Comparison of ENCODE assay signal across 19 cellular contexts in genomic region chr6:24621626-24622360, GRCh38. TPM values are rescaled to one million over a fixed set of nuclear protein-coding genes. Genes with fewer than 3 reads are reported as not detected.
DNase-seq lines count a peak whose midpoint lies in the region; ATAC-seq, FAIRE-seq and TF ChIP-seq lines count a peak whose summit lies in the region.
"Had no signal": no experiment of that assay in that cellular context is flagged by ENCODE, and none has a peak within 500 bp of the region (broad histone marks: within the 10 kb centered on the region; RNA-seq: fewer than 3 reads in every experiment).

No MANE protein-coding gene starts in this region.

- H3K36me3 ChIP-seq in HepG2 (replicated peaks in 1 of 2; ENCODE audit: control insufficient read depth in 1 of 2, insufficient read depth in 2 of 2, low read length in 2 of 2) (no peaks in the 10 kb centered on the region), right lobe of liver (no peaks in the 10 kb centered on the region)
- H3K36me3 ChIP-seq: HAP-1 had no signal

- TF ChIP-seq EP300 in HepG2 (IDR thresholded peaks at IDR 0.05; ENCODE audit: low read depth in 2 of 2, low read length in 2 of 2) (no peak), HepG2 (CRISPR knock-in tag; IDR thresholded peaks at IDR 0.05; ENCODE audit: borderline replicate concordance) (no peak)

- H3K27ac ChIP-seq in HepG2 (ENCODE audit: extremely low read length, insufficient read depth, low read length), result no peak overlapping the region
- H3K27ac ChIP-seq in right lobe of liver, result no peak overlapping the region
- H3K27ac ChIP-seq: 22Rv1, A549, C4-2B had no signal

- intact Hi-C loops in HepG2 (cut with micrococcal nuclease; ENCODE audit: unreplicated experiment) (no loop called here), right lobe of liver (cut with DNase I) (no loop called here)

- peak; percentile 76 for ATAC-seq in HepG2
- ATAC-seq in right lobe of liver, result no peak
- no peak for ATAC-seq in GM18517 (IDR thresholded peaks at IDR 0.05; ENCODE audit: unreplicated experiment)
- ATAC-seq: A549 had no signal

- no peak overlapping the region for H2AFZ ChIP-seq in HepG2 (ENCODE audit: low read length)

- H4K20me1 ChIP-seq in HepG2 (ENCODE audit: insufficient read depth, low read length), result no peaks in the 10 kb centered on the region

- H3K4me1 ChIP-seq in HepG2 (ENCODE audit: insufficient read depth, low read length) (no peaks in the 10 kb centered on the region), right lobe of liver (no peaks in the 10 kb centered on the region)
- H3K4me1 ChIP-seq: A549, Caco-2, HAP-1 had no signal

- TF ChIP-seq CTCF in HepG2 (CRISPR knock-in tag; IDR thresholded peaks at IDR 0.05), result no peak
- TF ChIP-seq CTCF in right lobe of liver (IDR thresholded peaks at IDR 0.05), result no peak

- no peak for TF ChIP-seq POLR2A in HepG2 (IDR thresholded peaks at IDR 0.05; ENCODE audit: insufficient read depth in 1 of 2, low read depth in 2 of 2, low read length in 2 of 2)
- TF ChIP-seq POLR2A in right lobe of liver (IDR thresholded peaks at IDR 0.05), result no peak

- CTCF ChIA-PET in HepG2 (lab: Yijun Ruan, JAX; ENCODE audit: low intra/inter-chr PET ratio, low total read pairs), result no interaction called here

- no peaks in the 10 kb centered on the region for H3K79me2 ChIP-seq in HepG2 (ENCODE audit: insufficient read depth, low read length)

- peaks cover 0 to 5% of the 10 kb centered on the region in 2 experiments; a peak in 1 of 5 replicates for H3K27me3 ChIP-seq in HepG2 (ENCODE audit: control insufficient read depth in 1 of 2, insufficient read depth in 2 of 2, low read length in 2 of 2)
- no peaks in the 10 kb centered on the region for H3K27me3 ChIP-seq in right lobe of liver

- H3K9me3 ChIP-seq in HepG2 (ENCODE audit: low read length) (no peaks in the 10 kb centered on the region), right lobe of liver (no peaks in the 10 kb centered on the region)
- H3K9me3 ChIP-seq: A549, Caco-2, HAP-1 had no signal

- no peak for TF ChIP-seq RAD21 in HepG2 (CRISPR knock-in tag; IDR thresholded peaks at IDR 0.05)

- no peak for DNase-seq in HepG2 (ENCODE audit: low spot score)
- DNase-seq in right lobe of liver, result no peak
- peak; percentile 57 for DNase-seq in cerebellum (ENCODE audit: low spot score)
- DNase-seq in left kidney (ENCODE audit: low read depth, low spot score), result peak; percentile 91
- no peak for DNase-seq in SK-N-DZ (ENCODE audit: low spot score)
- DNase-seq in DMS53 treated with DMSO at 0.1 percent for 48 hours (lab: John Stamatoyannopoulos, UW; ENCODE audit: unreplicated experiment), result no peak
- DNase-seq: AML-193; Caco-2; CD4-positive, alpha-beta T cell; DMS79; GF-D8; GOT3 had no signal

- H3K4me2 ChIP-seq in HepG2 (ENCODE audit: low read depth, low read length), result no peak overlapping the region
- H3K4me2 ChIP-seq: A549 had no signal

- FAIRE-seq in HepG2 (lab: Jason Lieb, UNC), result no peak
- FAIRE-seq: A549, D721Med, GM19239 had no signal

- WGBS in HepG2 (ENCODE audit: low lambda C conversion rate), result 35% methylated on average over 5 of the region's 7 CpGs
- 70% methylated on average over 6 of the region's 7 CpGs for WGBS in right lobe of liver (ENCODE audit: insufficient coverage, low coverage, low lambda C conversion rate, missing lambda C conversion rate)

- H3K4me3 ChIP-seq in HepG2 (replicated peaks in 1 of 3; ENCODE audit: insufficient read depth in 1 of 3, low read depth in 2 of 3, low read length in 3 of 3) (no peak overlapping the region), right lobe of liver (no peak overlapping the region)
- H3K4me3 ChIP-seq: A549, HAP-1 had no signal

- H3K9ac ChIP-seq in HepG2 (ENCODE audit: insufficient read depth, low read depth, low read length), result no peak overlapping the region

- in situ Hi-C loops in HepG2 (cut with HindIII; ENCODE audit: extremely low pct_ligation_motif_present, low pct_unique_long_range_greater_than_20kb), result no loop called here

- BruUV-seq in HepG2 (replicated peaks; lab: Mats Ljungman, UMichigan), result no TSS peak

- POLR2A ChIA-PET in HepG2 (lab: Yijun Ruan, JAX), result no interaction called here

RNA-seq across cellular contexts. Expression of gene KIAA0319, which starts 24.2 kb away (rescaled TPM):
- not detected in 2 replicates for total RNA-seq in HepG2 (2016; rRNA removed; fragmentation: Illumina TruSeq; extraction: Trizol)
- not detected in 2 replicates for total RNA-seq in HepG2 (2016; cell fraction: cytosol; rRNA removed; fragmentation: Illumina TruSeq; extraction: Trizol; ENCODE audit: low read depth)
- 0.02 TPM in 1 of 2 replicates, not detected in the other for total RNA-seq in HepG2 (2016; cell fraction: insoluble cytoplasmic fraction; rRNA removed; fragmentation: Illumina TruSeq; extraction: Trizol)
- total RNA-seq in HepG2 (2016; cell fraction: membrane; rRNA removed; fragmentation: Illumina TruSeq; extraction: Trizol), result 0.03 TPM in 1 of 2 replicates, not detected in the other
- total RNA-seq in HepG2 (2016; cell fraction: nucleus; rRNA removed; fragmentation: Illumina TruSeq; extraction: Trizol), result not detected in 2 replicates
- 0.01 TPM in 1 of 2 replicates, not detected in the other for polyA plus RNA-seq in HepG2 (2011; rRNA removed)
- polyA plus RNA-seq in HepG2 (2011; cell fraction: cytosol; rRNA removed), result 0.01 TPM in 2 replicates
- 0.03 TPM in 2 replicates for polyA plus RNA-seq in HepG2 (2011; cell fraction: nucleus; rRNA removed)
- 0.04 TPM in 1 of 2 replicates, not detected in the other for polyA plus RNA-seq in HepG2 (2012)
- not detected in 2 replicates for polyA plus RNA-seq in HepG2 (2016; cell fraction: cytosol; fragmentation: Illumina TruSeq; extraction: Trizol; ENCODE audit: low read depth)
- polyA plus RNA-seq in HepG2 (2016; cell fraction: insoluble cytoplasmic fraction; fragmentation: Illumina TruSeq; extraction: Trizol; ENCODE audit: low read depth), result not detected in 2 replicates
- polyA plus RNA-seq in HepG2 (2016; cell fraction: membrane; fragmentation: Illumina TruSeq; extraction: Trizol; ENCODE audit: low read depth), result not detected in 2 replicates
- polyA plus RNA-seq in HepG2 (2016; cell fraction: nucleus; fragmentation: Illumina TruSeq; extraction: Trizol; ENCODE audit: insufficient read depth, low read depth), result not detected in 2 replicates
- polyA minus RNA-seq in HepG2 (2011; rRNA and poly(A)+ RNA removed; ENCODE audit: low replicate concordance), result 0.12 and 7.9 TPM in 2 replicates
- polyA minus RNA-seq in HepG2 (2011; cell fraction: cytosol; rRNA and poly(A)+ RNA removed), result not detected in 2 replicates
- 0.13 TPM in 1 of 2 replicates, not detected in the other for polyA minus RNA-seq in HepG2 (2011; cell fraction: nucleus; rRNA and poly(A)+ RNA removed)
- total RNA-seq in right lobe of liver, result under 1 TPM in 1 of 6 experiments, not detected in 5; 0.02 TPM
- 13.0 TPM for total RNA-seq in cerebellum
- polyA plus RNA-seq in SK-N-DZ (2014; cell fraction: cytosol; rRNA removed), result 0.13 and 0.36 TPM in 2 replicates
- polyA plus RNA-seq in SK-N-DZ (2014; cell fraction: nucleus; rRNA removed), result 0.07 and 0.21 TPM in 2 replicates
- total RNA-seq: CD4-positive, alpha-beta T cell had no signal

RNA-seq across cellular contexts. Expression of gene TDP2, which starts 44.9 kb away (rescaled TPM):
- total RNA-seq in HepG2 (2016; rRNA removed; fragmentation: Illumina TruSeq; extraction: Trizol) (42.6 and 73.1 TPM in 2 replicates), right lobe of liver (10 to 100 TPM; 20.4 to 33.2 (median 24.0) TPM), cerebellum (22.1 TPM)
- total RNA-seq in HepG2 (2016; cell fraction: cytosol; rRNA removed; fragmentation: Illumina TruSeq; extraction: Trizol; ENCODE audit: low read depth), result 10.2 and 10.8 TPM in 2 replicates
- total RNA-seq in HepG2 (2016; cell fraction: insoluble cytoplasmic fraction; rRNA removed; fragmentation: Illumina TruSeq; extraction: Trizol), result 42.3 and 70.9 TPM in 2 replicates
- total RNA-seq in HepG2 (2016; cell fraction: membrane; rRNA removed; fragmentation: Illumina TruSeq; extraction: Trizol), result 31.3 and 32.0 TPM in 2 replicates
- total RNA-seq in HepG2 (2016; cell fraction: nucleus; rRNA removed; fragmentation: Illumina TruSeq; extraction: Trizol), result 42.3 and 44.0 TPM in 2 replicates
- 28.5 and 30.5 TPM in 2 replicates for polyA plus RNA-seq in HepG2 (2011; rRNA removed)
- 15.3 and 20.6 TPM in 2 replicates for polyA plus RNA-seq in HepG2 (2011; cell fraction: cytosol; rRNA removed)
- polyA plus RNA-seq in HepG2 (2011; cell fraction: nucleus; rRNA removed), result 22.8 and 29.8 TPM in 2 replicates
- polyA plus RNA-seq in HepG2 (2012), result 41.8 and 51.0 TPM in 2 replicates
- polyA plus RNA-seq in HepG2 (2016; cell fraction: cytosol; fragmentation: Illumina TruSeq; extraction: Trizol; ENCODE audit: low read depth), result 10.0 and 11.4 TPM in 2 replicates
- polyA plus RNA-seq in HepG2 (2016; cell fraction: insoluble cytoplasmic fraction; fragmentation: Illumina TruSeq; extraction: Trizol; ENCODE audit: low read depth), result 109 and 114 TPM in 2 replicates
- polyA plus RNA-seq in HepG2 (2016; cell fraction: membrane; fragmentation: Illumina TruSeq; extraction: Trizol; ENCODE audit: low read depth), result 29.1 and 29.5 TPM in 2 replicates
- 64.6 and 67.4 TPM in 2 replicates for polyA plus RNA-seq in HepG2 (2016; cell fraction: nucleus; fragmentation: Illumina TruSeq; extraction: Trizol; ENCODE audit: insufficient read depth, low read depth)
- 12.8 and 18.3 TPM in 2 replicates for polyA minus RNA-seq in HepG2 (2011; rRNA and poly(A)+ RNA removed; ENCODE audit: low replicate concordance)
- 12.9 and 13.3 TPM in 2 replicates for polyA minus RNA-seq in HepG2 (2011; cell fraction: cytosol; rRNA and poly(A)+ RNA removed)
- polyA minus RNA-seq in HepG2 (2011; cell fraction: nucleus; rRNA and poly(A)+ RNA removed), result 50.3 and 64.9 TPM in 2 replicates
- polyA plus RNA-seq in SK-N-DZ (2014; cell fraction: cytosol; rRNA removed), result 9.7 and 14.9 TPM in 2 replicates
- 17.3 and 25.1 TPM in 2 replicates for polyA plus RNA-seq in SK-N-DZ (2014; cell fraction: nucleus; rRNA removed)

RNA-seq across cellular contexts. Expression of gene ACOT13, which starts 45.1 kb away (rescaled TPM):
- 31.5 and 50.9 TPM in 2 replicates for total RNA-seq in HepG2 (2016; rRNA removed; fragmentation: Illumina TruSeq; extraction: Trizol)
- 6.6 and 8.6 TPM in 2 replicates for total RNA-seq in HepG2 (2016; cell fraction: cytosol; rRNA removed; fragmentation: Illumina TruSeq; extraction: Trizol; ENCODE audit: low read depth)
- total RNA-seq in HepG2 (2016; cell fraction: insoluble cytoplasmic fraction; rRNA removed; fragmentation: Illumina TruSeq; extraction: Trizol), result 33.5 and 52.4 TPM in 2 replicates
- total RNA-seq in HepG2 (2016; cell fraction: membrane; rRNA removed; fragmentation: Illumina TruSeq; extraction: Trizol), result 15.3 and 16.7 TPM in 2 replicates
- 8.2 and 8.5 TPM in 2 replicates for total RNA-seq in HepG2 (2016; cell fraction: nucleus; rRNA removed; fragmentation: Illumina TruSeq; extraction: Trizol)
- 37.5 and 45.1 TPM in 2 replicates for polyA plus RNA-seq in HepG2 (2011; rRNA removed)
- polyA plus RNA-seq in HepG2 (2011; cell fraction: cytosol; rRNA removed), result 15.1 and 22.8 TPM in 2 replicates
- 6.6 and 7.0 TPM in 2 replicates for polyA plus RNA-seq in HepG2 (2011; cell fraction: nucleus; rRNA removed)
- polyA plus RNA-seq in HepG2 (2012), result 33.4 and 56.4 TPM in 2 replicates
- polyA plus RNA-seq in HepG2 (2016; cell fraction: cytosol; fragmentation: Illumina TruSeq; extraction: Trizol; ENCODE audit: low read depth), result 13.4 and 16.5 TPM in 2 replicates
- polyA plus RNA-seq in HepG2 (2016; cell fraction: insoluble cytoplasmic fraction; fragmentation: Illumina TruSeq; extraction: Trizol; ENCODE audit: low read depth), result 53.6 and 58.5 TPM in 2 replicates
- polyA plus RNA-seq in HepG2 (2016; cell fraction: membrane; fragmentation: Illumina TruSeq; extraction: Trizol; ENCODE audit: low read depth), result 16.5 and 18.7 TPM in 2 replicates
- polyA plus RNA-seq in HepG2 (2016; cell fraction: nucleus; fragmentation: Illumina TruSeq; extraction: Trizol; ENCODE audit: insufficient read depth, low read depth), result 21.0 and 21.1 TPM in 2 replicates
- 3.0 and 5.1 TPM in 2 replicates for polyA minus RNA-seq in HepG2 (2011; rRNA and poly(A)+ RNA removed; ENCODE audit: low replicate concordance)
- 6.4 and 9.3 TPM in 2 replicates for polyA minus RNA-seq in HepG2 (2011; cell fraction: cytosol; rRNA and poly(A)+ RNA removed)
- 4.5 and 6.3 TPM in 2 replicates for polyA minus RNA-seq in HepG2 (2011; cell fraction: nucleus; rRNA and poly(A)+ RNA removed)
- 10 to 100 TPM; 14.0 to 53.6 (median 43.4) TPM for total RNA-seq in right lobe of liver
- total RNA-seq in cerebellum, result 6.4 TPM
- 6.0 and 8.5 TPM in 2 replicates for polyA plus RNA-seq in SK-N-DZ (2014; cell fraction: cytosol; rRNA removed)
- polyA plus RNA-seq in SK-N-DZ (2014; cell fraction: nucleus; rRNA removed), result 5.0 and 6.4 TPM in 2 replicates

Comparison
In these comparisons a context has a peak if more than half of its experiments do, and no peak if none do; other contexts are left out.
1. DNase-seq: peak in cerebellum (single experiment) and left kidney (single experiment); none in HepG2 (single experiment), right lobe of liver (0 of 3), SK-N-DZ (single experiment) and DMS53 treated with DMSO at 0.1 percent for 48 hours (single experiment).
2. RNA of gene KIAA0319, which starts 24.2 kb away (total RNA-seq): 13.0 TPM in cerebellum (single experiment); 0.02 TPM in right lobe of liver and 0.02 to 0.03 TPM in HepG2; every median in the first group is over 10 times any median in the second.